Comparison of ENCODE assay signal across 1 cellular context in the genomic region with DNA sequence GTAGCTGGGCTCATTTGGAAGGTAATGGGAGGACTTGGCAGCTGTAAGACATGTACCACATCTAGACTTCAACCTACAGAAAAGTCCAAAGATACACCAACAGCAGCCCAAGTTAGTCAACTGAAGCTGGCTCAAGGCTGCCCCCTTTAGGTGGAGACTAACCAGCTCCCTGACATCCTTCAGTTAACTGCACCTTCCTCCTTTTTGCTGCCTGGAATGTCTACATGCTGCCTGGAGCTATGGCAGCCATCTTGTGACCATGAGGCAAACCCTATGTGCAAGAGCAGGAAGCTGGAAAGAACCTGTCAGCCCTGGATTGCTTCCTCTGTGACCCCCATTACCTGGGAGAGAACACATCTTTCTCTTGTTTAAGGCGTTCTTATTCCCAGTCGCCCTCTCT.
TF ChIP-seq lines count a peak whose summit lies in the region.

No MANE protein-coding gene starts in this region.

TF ChIP-seq in HCT116, 20 proteins besides CTCF, POLR2A, EP300 and RAD21 (continued from another document):
- TF ChIP-seq, protein P1, sequence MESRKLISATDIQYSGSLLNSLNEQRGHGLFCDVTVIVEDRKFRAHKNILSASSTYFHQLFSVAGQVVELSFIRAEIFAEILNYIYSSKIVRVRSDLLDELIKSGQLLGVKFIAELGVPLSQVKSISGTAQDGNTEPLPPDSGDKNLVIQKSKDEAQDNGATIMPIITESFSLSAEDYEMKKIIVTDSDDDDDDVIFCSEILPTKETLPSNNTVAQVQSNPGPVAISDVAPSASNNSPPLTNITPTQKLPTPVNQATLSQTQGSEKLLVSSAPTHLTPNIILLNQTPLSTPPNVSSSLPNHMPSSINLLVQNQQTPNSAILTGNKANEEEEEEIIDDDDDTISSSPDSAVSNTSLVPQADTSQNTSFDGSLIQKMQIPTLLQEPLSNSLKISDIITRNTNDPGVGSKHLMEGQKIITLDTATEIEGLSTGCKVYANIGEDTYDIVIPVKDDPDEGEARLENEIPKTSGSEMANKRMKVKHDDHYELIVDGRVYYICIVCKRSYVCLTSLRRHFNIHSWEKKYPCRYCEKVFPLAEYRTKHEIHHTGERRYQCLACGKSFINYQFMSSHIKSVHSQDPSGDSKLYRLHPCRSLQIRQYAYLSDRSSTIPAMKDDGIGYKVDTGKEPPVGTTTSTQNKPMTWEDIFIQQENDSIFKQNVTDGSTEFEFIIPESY (IDR thresholded peaks at IDR 0.05; ENCODE audit: extremely low read depth, insufficient replicate concordance, low read length), result no peak
- TF ChIP-seq ZFX (IDR thresholded peaks at IDR 0.05) (no peak), CBX3 (IDR thresholded peaks at IDR 0.05; ENCODE audit: low read depth) (no peak), POLR2AphosphoS5 (IDR thresholded peaks at IDR 0.05; ENCODE audit: low read depth, low read length) (no peak), ELF1 (IDR thresholded peaks at IDR 0.05; ENCODE audit: borderline replicate concordance, low read depth) (no peak), EGR1 (IDR thresholded peaks at IDR 0.05; ENCODE audit: low read depth) (no peak)
